Comparison of ENCODE assay signal across 11 cellular contexts in genomic region chr22:29310065-29310862, GRCh38. TPM values are rescaled to one million over a fixed set of nuclear protein-coding genes. Genes with fewer than 3 reads are reported as not detected.
DNase-seq lines count a peak whose midpoint lies in the region; ATAC-seq, FAIRE-seq and TF ChIP-seq lines count a peak whose summit lies in the region.
"Had no signal": no experiment of that assay in that cellular context is flagged by ENCODE, and none has a peak within 500 bp of the region (broad histone marks: within the 10 kb centered on the region; RNA-seq: fewer than 3 reads in every experiment).

No MANE protein-coding gene starts in this region.

- peaks cover 8% of the 10 kb centered on the region for H3K4me1 Mint-ChIP-seq in astrocyte (ENCODE audit: low read depth, unreplicated experiment)
- H3K4me1 Mint-ChIP-seq in stimulated activated naive CD8-positive, alpha-beta T cell treated with anti-CD3 and anti-CD28 coated beads, Interleukin-15, amount 100 ng/mL, for 72 hours = peaks cover 74% of the 10 kb centered on the region

- H3K27ac Mint-ChIP-seq in astrocyte (ENCODE audit: unreplicated experiment) = peak overlapping the region; percentile 58
- H3K27ac Mint-ChIP-seq in stimulated activated naive CD8-positive, alpha-beta T cell treated with anti-CD3 and anti-CD28 coated beads, Interleukin-15, amount 100 ng/mL, for 72 hours = no peak overlapping the region
- H3K27ac Mint-ChIP-seq: T-helper 2 cell treated with Interferon-gamma antibody and Interleukin-4, amounts not matched to agents 5 μg/mL and 100 μg/mL, for 36 hours had no signal

- H3K79me2 ChIP-seq in astrocyte (ENCODE audit: insufficient read depth, low read length) (peaks cover 34% of the 10 kb centered on the region), smooth muscle cell (ENCODE audit: low read depth) (peaks cover 8% of the 10 kb centered on the region)

- WGBS in smooth muscle cell (ENCODE audit: low lambda C conversion rate) = 83% methylated on average over 28 of the region's 28 CpGs

- DNase-seq in GM12891 (ENCODE audit: insufficient read length, low spot score) (peak; percentile 17), astrocyte (ENCODE audit: low read depth) (no peak), smooth muscle cell (lab: John Stamatoyannopoulos, UW; ENCODE audit: unreplicated experiment) (no peak), putamen (ENCODE audit: low spot score) (no peak), NCI-H146 treated with DMSO at 0.1 percent for 48 hours (lab: John Stamatoyannopoulos, UW; ENCODE audit: unreplicated experiment) (no peak), occipital lobe (lab: John Stamatoyannopoulos, UW) (no peak)
- no peak for DNase-seq in stimulated activated naive CD8-positive, alpha-beta T cell treated with anti-CD3 and anti-CD28 coated beads, Interleukin-15, amount 100 ng/mL, for 72 hours
- DNase-seq: activated gamma-delta T cell treated with Interleukin-2 at 50 U/mL for 16 hours had no signal

- no peak overlapping the region for H2AFZ ChIP-seq in astrocyte (ENCODE audit: low read depth, low read length)
- no peak overlapping the region for H2AFZ ChIP-seq in smooth muscle cell (ENCODE audit: low read depth)

- peaks cover 59% of the 10 kb centered on the region for H3K4me1 ChIP-seq in astrocyte (ENCODE audit: insufficient read depth, low read length)
- peaks cover 7% of the 10 kb centered on the region for H3K4me1 ChIP-seq in smooth muscle cell (ENCODE audit: low read depth)

- peaks cover 11% of the 10 kb centered on the region for H3K36me3 Mint-ChIP-seq in astrocyte (ENCODE audit: low read depth, unreplicated experiment)

- no peaks in the 10 kb centered on the region for H3K9me3 Mint-ChIP-seq in astrocyte (ENCODE audit: unreplicated experiment)
- no peaks in the 10 kb centered on the region for H3K9me3 Mint-ChIP-seq in stimulated activated naive CD8-positive, alpha-beta T cell treated with anti-CD3 and anti-CD28 coated beads, Interleukin-15, amount 100 ng/mL, for 72 hours
- H3K9me3 Mint-ChIP-seq: T-helper 2 cell treated with Interferon-gamma antibody and Interleukin-4, amounts not matched to agents 5 μg/mL and 100 μg/mL, for 36 hours had no signal

- H3K27me3 Mint-ChIP-seq in astrocyte (ENCODE audit: low read depth, unreplicated experiment) = peaks cover 17% of the 10 kb centered on the region
- H3K27me3 Mint-ChIP-seq in stimulated activated naive CD8-positive, alpha-beta T cell treated with anti-CD3 and anti-CD28 coated beads, Interleukin-15, amount 100 ng/mL, for 72 hours = peaks cover 73% of the 10 kb centered on the region

- H3K36me3 ChIP-seq in astrocyte (ENCODE audit: insufficient read depth, low read length) (no peaks in the 10 kb centered on the region), smooth muscle cell (ENCODE audit: low read depth) (no peaks in the 10 kb centered on the region)

- H3K27me3 ChIP-seq in astrocyte (ENCODE audit: insufficient read depth, low read length) (peaks cover 22% of the 10 kb centered on the region), layer of hippocampus (ENCODE audit: control insufficient read depth, insufficient read depth, low read length) (peaks cover 10% of the 10 kb centered on the region), smooth muscle cell (ENCODE audit: low read depth) (peaks cover 24% of the 10 kb centered on the region)

- H3K9me3 ChIP-seq in astrocyte (ENCODE audit: insufficient read depth, low read depth, low read length) = no peaks in the 10 kb centered on the region
- no peaks in the 10 kb centered on the region for H3K9me3 ChIP-seq in smooth muscle cell (replicated peaks; ENCODE audit: low read depth)

- H4K20me1 ChIP-seq in astrocyte (ENCODE audit: insufficient read depth, low read length) (peaks cover 36% of the 10 kb centered on the region), smooth muscle cell (ENCODE audit: low read depth) (peaks cover 9% of the 10 kb centered on the region)

- H3K4me3 Mint-ChIP-seq in astrocyte (ENCODE audit: unreplicated experiment) = no peak overlapping the region
- H3K4me3 Mint-ChIP-seq in stimulated activated naive CD8-positive, alpha-beta T cell treated with anti-CD3 and anti-CD28 coated beads, Interleukin-15, amount 100 ng/mL, for 72 hours = no peak overlapping the region
- H3K4me3 Mint-ChIP-seq: T-helper 2 cell treated with Interferon-gamma antibody and Interleukin-4, amounts not matched to agents 5 μg/mL and 100 μg/mL, for 36 hours had no signal

- H3F3A ChIP-seq in smooth muscle cell (ENCODE audit: low read depth) = no peaks in the 10 kb centered on the region

- FAIRE-seq in GM12891 (lab: Jason Lieb, UNC) (peak; percentile 51), astrocyte (lab: Jason Lieb, UNC) (no peak)

- H3K9ac ChIP-seq in astrocyte (ENCODE audit: low read length) (peak overlapping the region; percentile 83), smooth muscle cell (ENCODE audit: low read depth) (peak overlapping the region; percentile 51)

- no peak for TF ChIP-seq POLR2A in GM12891 (IDR thresholded peaks at IDR 0.05; ENCODE audit: low read depth, low read length)

- no peak for TF ChIP-seq CTCF in astrocyte (IDR thresholded peaks at IDR 0.05; ENCODE audit: insufficient read depth, low read depth, low read length)
- TF ChIP-seq CTCF in smooth muscle cell (IDR thresholded peaks at IDR 0.05; ENCODE audit: borderline replicate concordance, insufficient read depth, poor library complexity, severe bottlenecking) = no peak

- H3K4me3 ChIP-seq in astrocyte (ENCODE audit: insufficient read depth, low read depth, low read length) = no peak overlapping the region
- H3K4me3 ChIP-seq in smooth muscle cell = no peak overlapping the region

- H3K27ac ChIP-seq in astrocyte (ENCODE audit: low read depth, low read length) (peak overlapping the region; percentile 83), layer of hippocampus (ENCODE audit: low read depth, low read length) (peak overlapping the region; percentile 62), smooth muscle cell (ENCODE audit: low read depth) (peak overlapping the region; percentile 62)

- H3K4me2 ChIP-seq in astrocyte (ENCODE audit: low read length) (peak overlapping the region; percentile 85), smooth muscle cell (peak overlapping the region; percentile 67)

- no peak for ATAC-seq in stimulated activated naive CD8-positive, alpha-beta T cell treated with anti-CD3 and anti-CD28 coated beads, Interleukin-15, amount 100 ng/mL, for 72 hours

TF ChIP-seq in GM12891, 5 proteins besides CTCF, POLR2A, EP300 and RAD21:
- TF ChIP-seq SPI1 (IDR thresholded peaks at IDR 0.05; ENCODE audit: low read depth, low read length) (0 out of 2 replicates have a peak, but pooled peaks have one; percentile 5), TAF1 (IDR thresholded peaks at IDR 0.05; ENCODE audit: low read depth, low read length) (no peak)

RNA-seq across cellular contexts. Expression of gene GAS2L1, which starts 3.8 kb away (rescaled TPM):
- 0.21 TPM for polyA plus RNA-seq in GM12891 (2012; ENCODE audit: low read depth, missing spikeins)
- 24.3 and 26.0 TPM in 2 replicates for total RNA-seq in astrocyte
- total RNA-seq in smooth muscle cell = 7.8 TPM in 2 replicates
- 31.7 and 35.8 TPM in 2 replicates for polyA plus RNA-seq in smooth muscle cell
- 7.3 TPM for total RNA-seq in occipital lobe

RNA-seq across cellular contexts. Expression of gene RASL10A, which starts 5.2 kb away (rescaled TPM):
- 0.63 TPM for polyA plus RNA-seq in GM12891 (2012; ENCODE audit: low read depth, missing spikeins)
- total RNA-seq in astrocyte (0.19 and 1.5 TPM in 2 replicates), smooth muscle cell (not detected in 2 replicates), occipital lobe (15.0 TPM)
- not detected in 2 replicates for polyA plus RNA-seq in smooth muscle cell
- total RNA-seq: NCI-H460 had no signal

RNA-seq across cellular contexts. Expression of gene EWSR1, which starts 42.2 kb away (rescaled TPM):
- 173 TPM for polyA plus RNA-seq in GM12891 (2012; ENCODE audit: low read depth, missing spikeins)
- total RNA-seq in astrocyte (173 and 199 TPM in 2 replicates), smooth muscle cell (146 and 197 TPM in 2 replicates), occipital lobe (186 TPM)
- polyA plus RNA-seq in smooth muscle cell = 164 and 226 TPM in 2 replicates

RNA-seq across cellular contexts. Expression of gene RHBDD3, which starts 42.5 kb away (rescaled TPM):
- polyA plus RNA-seq in GM12891 (2012; ENCODE audit: low read depth, missing spikeins) = 11.0 TPM
- 35.6 and 39.2 TPM in 2 replicates for total RNA-seq in astrocyte
- total RNA-seq in smooth muscle cell = 11.7 and 16.5 TPM in 2 replicates
- 39.1 and 40.2 TPM in 2 replicates for polyA plus RNA-seq in smooth muscle cell
- 14.3 TPM for total RNA-seq in occipital lobe
